ENCODE assay signal across 20 cellular contexts in the genomic region with DNA sequence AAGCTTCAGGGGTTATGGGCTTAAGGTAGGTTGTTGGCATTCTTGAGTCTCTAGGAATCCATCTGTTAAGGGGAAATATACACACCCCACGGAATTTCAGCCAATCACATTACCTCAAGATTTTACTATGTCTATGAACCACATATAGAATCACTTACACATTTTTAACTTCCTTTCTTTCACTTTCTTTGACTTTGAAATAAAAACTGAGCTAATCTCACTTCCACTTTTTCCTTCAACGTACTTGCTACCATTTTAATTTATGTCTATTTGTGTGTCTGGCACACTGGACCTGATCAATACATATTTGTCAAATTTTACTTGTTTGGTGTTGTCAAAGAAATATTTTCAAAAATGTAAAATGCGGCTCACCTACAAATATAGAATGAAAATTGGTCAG.
DNase-seq lines count a peak whose midpoint lies in the region; ATAC-seq and TF ChIP-seq lines count a peak whose summit lies in the region.
"Had no signal": no experiment of that assay in that cellular context is flagged by ENCODE, and none has a peak within 500 bp of the region (broad histone marks: within the 10 kb centered on the region; RNA-seq: fewer than 3 reads in every experiment).

No MANE protein-coding gene starts in this region.

- no peak overlapping the region for H4K5ac ChIP-seq in mesendoderm (ENCODE audit: low read length)

- H3K4ac ChIP-seq in mesendoderm (ENCODE audit: low read depth, low read length): no peak overlapping the region

- H3K4me3 ChIP-seq in mesendoderm (ENCODE audit: low read length) (no peak overlapping the region), upper lobe of left lung (no peak overlapping the region)
- H3K4me3 ChIP-seq: hepatocyte, thyroid gland had no signal

- ATAC-seq in GM18517 (IDR thresholded peaks at IDR 0.05; ENCODE audit: unreplicated experiment) (peak; percentile 66), HG02571 (IDR thresholded peaks at IDR 0.05; ENCODE audit: unreplicated experiment) (peak; percentile 63), HG03565 (IDR thresholded peaks at IDR 0.05; ENCODE audit: unreplicated experiment) (peak; percentile 88), upper lobe of left lung (ENCODE audit: low FRiP score in 2 of 2) (no peak)
- ATAC-seq: stimulated activated naive CD8-positive, alpha-beta T cell treated with anti-CD3 and anti-CD28 coated beads, Interleukin-15, Interleukin-2, amounts not matched to agents 100 U/mL and 50 U/mL, for 24 hours had no signal

- H3K4me2 ChIP-seq in mesendoderm (ENCODE audit: low read length): no peak overlapping the region
- H3K4me2 ChIP-seq: hepatocyte had no signal

- H3K27me3 ChIP-seq in mesendoderm (ENCODE audit: insufficient read depth, low read length, poor library complexity) (no peaks in the 10 kb centered on the region), upper lobe of left lung (no peaks in the 10 kb centered on the region)
- H3K27me3 ChIP-seq: hepatocyte, thyroid gland had no signal

- H3K4me1 ChIP-seq in mesendoderm (ENCODE audit: control insufficient read depth, low read depth, low read length) (peaks cover 10% of the 10 kb centered on the region), upper lobe of left lung (peaks cover 0 to 16% (median 11%) of the 10 kb centered on the region in 4 donors)
- H3K4me1 ChIP-seq: thyroid gland had no signal

- no peaks in the 10 kb centered on the region for H3K36me3 ChIP-seq in mesendoderm (ENCODE audit: control insufficient read depth, insufficient read depth, low read length)
- H3K36me3 ChIP-seq in upper lobe of left lung: no peaks in the 10 kb centered on the region
- H3K36me3 ChIP-seq: thyroid gland had no signal

- TF ChIP-seq EP300 in upper lobe of left lung (IDR thresholded peaks at IDR 0.05): no peak

- H3K27ac ChIP-seq in VCaP (peak overlapping the region; percentile 79; the same call in 1 of the 2 replicates), mesendoderm (ENCODE audit: low read depth, low read length) (no peak overlapping the region), upper lobe of left lung (no peak overlapping the region)
- H3K27ac ChIP-seq: hepatocyte, thyroid gland had no signal

- WGBS in mesendoderm (ENCODE audit: extremely low coverage, insufficient coverage, low lambda C conversion rate): no CpG with 5 or more reads among the region's 3 CpGs
- 83 to 84% methylated on average over 3 of the region's 3 CpGs for WGBS in upper lobe of left lung, 2 donors

- no peak overlapping the region for H3K23ac ChIP-seq in mesendoderm (ENCODE audit: low read length)

- H3K9ac ChIP-seq in mesendoderm (ENCODE audit: low read length): no peak overlapping the region

- H3K79me2 ChIP-seq in mesendoderm (ENCODE audit: control insufficient read depth, insufficient read depth, low read length): no peaks in the 10 kb centered on the region
- H3K79me2 ChIP-seq: hepatocyte had no signal

- no peak overlapping the region for H2BK15ac ChIP-seq in mesendoderm (replicated peaks; ENCODE audit: low read depth)

- no peak overlapping the region for H3K56ac ChIP-seq in mesendoderm (ENCODE audit: low read length)

- H3K79me1 ChIP-seq in mesendoderm (ENCODE audit: low read length): no peaks in the 10 kb centered on the region

- H4K8ac ChIP-seq in mesendoderm (ENCODE audit: low read depth, low read length): no peak overlapping the region

- H2AK5ac ChIP-seq in mesendoderm (ENCODE audit: low read length): no peak overlapping the region

- TF ChIP-seq CTCF in VCaP (conservative IDR thresholded peaks at IDR 0.05): no peak
- TF ChIP-seq CTCF in upper lobe of left lung (IDR thresholded peaks at IDR 0.05): no peak

- DNase-seq in mesendoderm (no peak), upper lobe of left lung (no peak), GF-D8 (lab: John Stamatoyannopoulos, UW) (no peak), GM19240 (ENCODE audit: insufficient read length, low spot score) (no peak)
- DNase-seq: activated CD4-positive, CD25-positive, alpha-beta regulatory T cell treated with anti-CD3 and anti-CD28 coated beads, Interleukin-2, amount 50 U/mL, for 72 hours; activated naive CD4-positive, alpha-beta T cell treated with anti-CD3 and anti-CD28 coated beads, Interleukin-2, amount 50 U/mL, for 16 hours; aorta; CD4-positive, alpha-beta memory T cell; central memory CD4-positive, alpha-beta T cell; foreskin fibroblast; HCEC 1CT; NCI-H1417; NCI-H510A treated with DMSO at 0.1 percent for 48 hours; stimulated activated naive CD8-positive, alpha-beta T cell treated with anti-CD3 and anti-CD28 coated beads, Interleukin-15, Interleukin-2, amounts not matched to agents 100 U/mL and 50 U/mL, for 24 hours; thyroid gland had no signal

- H3K18ac ChIP-seq in mesendoderm (ENCODE audit: low read length): no peak overlapping the region

- TF ChIP-seq POLR2A in upper lobe of left lung (IDR thresholded peaks at IDR 0.05): no peak

- H3K9me3 ChIP-seq in upper lobe of left lung: no peaks in the 10 kb centered on the region
- H3K9me3 ChIP-seq: thyroid gland had no signal

- H2BK120ac ChIP-seq in mesendoderm (ENCODE audit: low read depth, low read length): no peak overlapping the region

- H2BK5ac ChIP-seq in mesendoderm (ENCODE audit: low read length): no peak overlapping the region

Comparison
In these comparisons a context has a peak if more than half of its experiments do, and no peak if none do; other contexts are left out.
1. ATAC-seq: peak in GM18517 (single experiment), HG02571 (single experiment) and HG03565 (single experiment); none in upper lobe of left lung (0 of 2).